Comparison of ENCODE assay signal across 1 cellular context in the genomic region with DNA sequence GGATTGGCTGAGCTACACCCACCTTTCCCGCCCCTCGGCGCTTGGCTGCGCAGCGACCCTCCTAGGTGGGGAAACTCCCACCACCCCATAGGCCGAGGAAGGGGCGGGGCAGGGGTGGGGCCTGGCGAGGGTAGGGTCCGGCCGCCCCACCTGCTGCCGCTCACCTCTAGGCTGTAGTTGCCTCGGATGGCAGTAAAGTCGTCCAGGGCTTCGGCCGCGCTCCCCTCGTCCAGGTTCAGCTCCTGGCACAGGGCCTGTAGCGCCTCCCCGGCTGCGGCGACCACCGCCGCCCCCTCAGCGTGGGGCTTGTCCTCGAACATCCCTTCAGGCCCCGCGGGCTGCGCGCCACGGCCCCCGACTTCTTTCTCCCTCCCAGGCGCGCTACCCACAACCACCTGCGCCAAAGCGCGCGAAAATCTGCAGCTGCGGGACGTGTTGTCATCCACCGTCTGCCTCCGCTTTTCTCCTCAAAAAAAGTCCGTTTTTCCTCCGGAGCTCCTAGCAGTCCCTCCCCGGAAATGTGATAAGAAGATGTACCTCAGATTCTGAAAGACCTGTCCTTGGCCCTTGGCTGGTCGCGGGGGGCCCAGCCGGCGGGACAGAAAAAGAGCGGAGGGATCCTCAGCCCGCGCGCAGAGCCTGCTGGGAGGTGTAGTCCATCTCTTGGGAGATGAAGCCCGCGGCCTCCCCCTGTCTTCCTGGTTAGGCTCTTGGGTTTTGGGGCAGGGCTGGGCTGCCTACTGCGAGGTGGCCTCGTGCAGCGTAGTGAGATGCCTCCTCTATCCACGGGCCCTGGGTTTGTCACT.
TF ChIP-seq lines count a peak whose summit lies in the region.

Gene RBL1, minus strand, starts transcription at position 389 of the 806 bp plus-strand sequence. Its CDS starts 69 bp downstream, at position 320.

TF ChIP-seq in HepG2, 621 proteins besides CTCF, POLR2A, EP300 and RAD21 (continued from another document and continues in another):
- TF ChIP-seq, protein P1, sequence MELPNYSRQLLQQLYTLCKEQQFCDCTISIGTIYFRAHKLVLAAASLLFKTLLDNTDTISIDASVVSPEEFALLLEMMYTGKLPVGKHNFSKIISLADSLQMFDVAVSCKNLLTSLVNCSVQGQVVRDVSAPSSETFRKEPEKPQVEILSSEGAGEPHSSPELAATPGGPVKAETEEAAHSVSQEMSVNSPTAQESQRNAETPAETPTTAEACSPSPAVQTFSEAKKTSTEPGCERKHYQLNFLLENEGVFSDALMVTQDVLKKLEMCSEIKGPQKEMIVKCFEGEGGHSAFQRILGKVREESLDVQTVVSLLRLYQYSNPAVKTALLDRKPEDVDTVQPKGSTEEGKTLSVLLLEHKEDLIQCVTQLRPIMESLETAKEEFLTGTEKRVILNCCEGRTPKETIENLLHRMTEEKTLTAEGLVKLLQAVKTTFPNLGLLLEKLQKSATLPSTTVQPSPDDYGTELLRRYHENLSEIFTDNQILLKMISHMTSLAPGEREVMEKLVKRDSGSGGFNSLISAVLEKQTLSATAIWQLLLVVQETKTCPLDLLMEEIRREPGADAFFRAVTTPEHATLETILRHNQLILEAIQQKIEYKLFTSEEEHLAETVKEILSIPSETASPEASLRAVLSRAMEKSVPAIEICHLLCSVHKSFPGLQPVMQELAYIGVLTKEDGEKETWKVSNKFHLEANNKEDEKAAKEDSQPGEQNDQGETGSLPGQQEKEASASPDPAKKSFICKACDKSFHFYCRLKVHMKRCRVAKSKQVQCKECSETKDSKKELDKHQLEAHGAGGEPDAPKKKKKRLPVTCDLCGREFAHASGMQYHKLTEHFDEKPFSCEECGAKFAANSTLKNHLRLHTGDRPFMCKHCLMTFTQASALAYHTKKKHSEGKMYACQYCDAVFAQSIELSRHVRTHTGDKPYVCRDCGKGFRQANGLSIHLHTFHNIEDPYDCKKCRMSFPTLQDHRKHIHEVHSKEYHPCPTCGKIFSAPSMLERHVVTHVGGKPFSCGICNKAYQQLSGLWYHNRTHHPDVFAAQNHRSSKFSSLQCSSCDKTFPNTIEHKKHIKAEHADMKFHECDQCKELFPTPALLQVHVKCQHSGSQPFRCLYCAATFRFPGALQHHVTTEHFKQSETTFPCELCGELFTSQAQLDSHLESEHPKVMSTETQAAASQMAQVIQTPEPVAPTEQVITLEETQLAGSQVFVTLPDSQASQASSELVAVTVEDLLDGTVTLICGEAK (IDR thresholded peaks at IDR 0.05) = no peak
- TF ChIP-seq, protein P1 (CRISPR knock-in tag; IDR thresholded peaks at IDR 0.05) = peak; percentile 98
- TF ChIP-seq ZNF749 (CRISPR knock-in tag; IDR thresholded peaks at IDR 0.05; ENCODE audit: borderline replicate concordance) = peak; percentile 94
- TF ChIP-seq ATF7 (IDR thresholded peaks at IDR 0.05) = no peak
- TF ChIP-seq ATF7 (CRISPR knock-in tag; IDR thresholded peaks at IDR 0.05) = peak; percentile 92
- no peak for TF ChIP-seq ZNF652 (CRISPR knock-in tag; IDR thresholded peaks at IDR 0.05; ENCODE audit: borderline replicate concordance, low read depth)
- peak; percentile 100 for TF ChIP-seq PCBP1 (IDR thresholded peaks at IDR 0.05; ENCODE audit: borderline replicate concordance, low read depth, low read length)
- TF ChIP-seq NKX3-1 (CRISPR knock-in tag; IDR thresholded peaks at IDR 0.05) = peak; percentile 92
- TF ChIP-seq HES4 (CRISPR knock-in tag; IDR thresholded peaks at IDR 0.05; ENCODE audit: borderline replicate concordance) = peak; percentile 95; the same call in 1 of the 2 replicates
- peak; percentile 91 for TF ChIP-seq HMG20B (CRISPR knock-in tag; conservative IDR thresholded peaks at IDR 0.05)
- no peak for TF ChIP-seq SRSF9 (IDR thresholded peaks at IDR 0.05; ENCODE audit: borderline replicate concordance, insufficient read depth, low read depth, low read length, poor library complexity, severe bottlenecking)
- peak; percentile 92 for TF ChIP-seq GABPB1 (CRISPR knock-in tag; IDR thresholded peaks at IDR 0.05)
- TF ChIP-seq, protein P2, sequence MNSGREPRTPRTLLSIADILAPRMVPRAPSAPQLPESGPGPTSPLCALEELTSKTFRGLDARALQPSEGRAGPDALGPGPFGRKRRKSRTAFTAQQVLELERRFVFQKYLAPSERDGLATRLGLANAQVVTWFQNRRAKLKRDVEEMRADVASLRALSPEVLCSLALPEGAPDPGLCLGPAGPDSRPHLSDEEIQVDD (CRISPR knock-in tag; IDR thresholded peaks at IDR 0.05; ENCODE audit: borderline replicate concordance) = peak; percentile 98
- peak; percentile 43 for TF ChIP-seq ZBTB44 (CRISPR knock-in tag; IDR thresholded peaks at IDR 0.05)
- TF ChIP-seq FLYWCH1 (CRISPR knock-in tag; IDR thresholded peaks at IDR 0.05) = peak; percentile 99
- peak; percentile 96 for TF ChIP-seq ZSCAN12 (CRISPR knock-in tag; IDR thresholded peaks at IDR 0.05)
- peak; percentile 95 for TF ChIP-seq HOXD1 (CRISPR knock-in tag; IDR thresholded peaks at IDR 0.05)
- TF ChIP-seq BCL3 (CRISPR knock-in tag; IDR thresholded peaks at IDR 0.05) = peak; percentile 96
- TF ChIP-seq ZNF230 (CRISPR knock-in tag; IDR thresholded peaks at IDR 0.05) = peak; percentile 99
- TF ChIP-seq TBL1XR1 (IDR thresholded peaks at IDR 0.05; ENCODE audit: borderline replicate concordance, low read length, partially characterized antibody) = peak; percentile 85
- peak; percentile 57; the same call in 1 of the 2 replicates for TF ChIP-seq RARA (CRISPR knock-in tag; IDR thresholded peaks at IDR 0.05)
- TF ChIP-seq ZNF7 (CRISPR knock-in tag; IDR thresholded peaks at IDR 0.05) = no peak; the same call in 1 of the 2 replicates
- peak; percentile 75 for TF ChIP-seq NCOA2 (CRISPR knock-in tag; IDR thresholded peaks at IDR 0.05)
- TF ChIP-seq, protein P3, sequence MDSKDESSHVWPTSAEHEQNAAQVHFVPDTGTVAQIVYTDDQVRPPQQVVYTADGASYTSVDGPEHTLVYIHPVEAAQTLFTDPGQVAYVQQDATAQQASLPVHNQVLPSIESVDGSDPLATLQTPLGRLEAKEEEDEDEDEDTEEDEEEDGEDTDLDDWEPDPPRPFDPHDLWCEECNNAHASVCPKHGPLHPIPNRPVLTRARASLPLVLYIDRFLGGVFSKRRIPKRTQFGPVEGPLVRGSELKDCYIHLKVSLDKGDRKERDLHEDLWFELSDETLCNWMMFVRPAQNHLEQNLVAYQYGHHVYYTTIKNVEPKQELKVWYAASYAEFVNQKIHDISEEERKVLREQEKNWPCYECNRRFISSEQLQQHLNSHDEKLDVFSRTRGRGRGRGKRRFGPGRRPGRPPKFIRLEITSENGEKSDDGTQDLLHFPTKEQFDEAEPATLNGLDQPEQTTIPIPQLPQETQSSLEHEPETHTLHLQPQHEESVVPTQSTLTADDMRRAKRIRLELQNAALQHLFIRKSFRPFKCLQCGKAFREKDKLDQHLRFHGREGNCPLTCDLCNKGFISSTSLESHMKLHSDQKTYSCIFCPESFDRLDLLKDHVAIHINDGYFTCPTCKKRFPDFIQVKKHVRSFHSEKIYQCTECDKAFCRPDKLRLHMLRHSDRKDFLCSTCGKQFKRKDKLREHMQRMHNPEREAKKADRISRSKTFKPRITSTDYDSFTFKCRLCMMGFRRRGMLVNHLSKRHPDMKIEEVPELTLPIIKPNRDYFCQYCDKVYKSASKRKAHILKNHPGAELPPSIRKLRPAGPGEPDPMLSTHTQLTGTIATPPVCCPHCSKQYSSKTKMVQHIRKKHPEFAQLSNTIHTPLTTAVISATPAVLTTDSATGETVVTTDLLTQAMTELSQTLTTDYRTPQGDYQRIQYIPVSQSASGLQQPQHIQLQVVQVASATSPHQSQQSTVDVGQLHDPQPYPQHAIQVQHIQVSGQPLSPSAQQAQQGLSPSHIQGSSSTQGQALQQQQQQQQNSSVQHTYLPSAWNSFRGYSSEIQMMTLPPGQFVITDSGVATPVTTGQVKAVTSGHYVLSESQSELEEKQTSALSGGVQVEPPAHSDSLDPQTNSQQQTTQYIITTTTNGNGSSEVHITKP (CRISPR knock-in tag; IDR thresholded peaks at IDR 0.05; ENCODE audit: low read depth) = peak; percentile 79
- peak; percentile 92; the same call in 1 of the 2 replicates for TF ChIP-seq ZSCAN25 (CRISPR knock-in tag; IDR thresholded peaks at IDR 0.05)
- peak; percentile 88 for TF ChIP-seq ZBTB7A (CRISPR knock-in tag; IDR thresholded peaks at IDR 0.05)
- TF ChIP-seq ONECUT2 (CRISPR knock-in tag; IDR thresholded peaks at IDR 0.05) = 0 out of 2 replicates have a peak, but pooled peaks have one; percentile 53
- TF ChIP-seq SIX4 (CRISPR knock-in tag; IDR thresholded peaks at IDR 0.05) = peak; percentile 62; the same call in 1 of the 2 replicates
- TF ChIP-seq, protein P4, sequence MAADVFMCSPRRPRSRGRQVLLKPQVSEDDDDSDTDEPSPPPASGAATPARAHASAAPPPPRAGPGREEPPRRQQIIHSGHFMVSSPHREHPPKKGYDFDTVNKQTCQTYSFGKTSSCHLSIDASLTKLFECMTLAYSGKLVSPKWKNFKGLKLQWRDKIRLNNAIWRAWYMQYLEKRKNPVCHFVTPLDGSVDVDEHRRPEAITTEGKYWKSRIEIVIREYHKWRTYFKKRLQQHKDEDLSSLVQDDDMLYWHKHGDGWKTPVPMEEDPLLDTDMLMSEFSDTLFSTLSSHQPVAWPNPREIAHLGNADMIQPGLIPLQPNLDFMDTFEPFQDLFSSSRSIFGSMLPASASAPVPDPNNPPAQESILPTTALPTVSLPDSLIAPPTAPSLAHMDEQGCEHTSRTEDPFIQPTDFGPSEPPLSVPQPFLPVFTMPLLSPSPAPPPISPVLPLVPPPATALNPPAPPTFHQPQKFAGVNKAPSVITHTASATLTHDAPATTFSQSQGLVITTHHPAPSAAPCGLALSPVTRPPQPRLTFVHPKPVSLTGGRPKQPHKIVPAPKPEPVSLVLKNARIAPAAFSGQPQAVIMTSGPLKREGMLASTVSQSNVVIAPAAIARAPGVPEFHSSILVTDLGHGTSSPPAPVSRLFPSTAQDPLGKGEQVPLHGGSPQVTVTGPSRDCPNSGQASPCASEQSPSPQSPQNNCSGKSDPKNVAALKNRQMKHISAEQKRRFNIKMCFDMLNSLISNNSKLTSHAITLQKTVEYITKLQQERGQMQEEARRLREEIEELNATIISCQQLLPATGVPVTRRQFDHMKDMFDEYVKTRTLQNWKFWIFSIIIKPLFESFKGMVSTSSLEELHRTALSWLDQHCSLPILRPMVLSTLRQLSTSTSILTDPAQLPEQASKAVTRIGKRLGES (CRISPR knock-in tag; IDR thresholded peaks at IDR 0.05; ENCODE audit: borderline replicate concordance) = peak; percentile 79
- peak; percentile 95 for TF ChIP-seq ZNF773 (CRISPR knock-in tag; IDR thresholded peaks at IDR 0.05; ENCODE audit: borderline replicate concordance)
- peak; percentile 95 for TF ChIP-seq ZNF570 (CRISPR knock-in tag; IDR thresholded peaks at IDR 0.05; ENCODE audit: borderline replicate concordance)
